8 cellular contexts compared by ENCODE assay signal in genomic region chr16:4801051-4801961, GRCh38. TPM values are rescaled to one million over a fixed set of nuclear protein-coding genes. Genes with fewer than 3 reads are reported as not detected.
A peak's percentile ranks its signal among the peaks of the same experiment; 100 is the strongest.
DNase-seq lines count a peak whose midpoint lies in the region; ATAC-seq, FAIRE-seq and TF ChIP-seq lines count a peak whose summit lies in the region.

No MANE protein-coding gene starts in this region.

- H3K36me3 ChIP-seq in ACC112 (ENCODE audit: insufficient read depth, low read length) (no peaks in the 10 kb centered on the region), muscle layer of colon (ENCODE audit: insufficient read depth, low read length) (peaks cover 25% of the 10 kb centered on the region)

- H3K27ac ChIP-seq in ACC112 (ENCODE audit: low read depth, low read length): no peak overlapping the region
- H3K27ac ChIP-seq in muscle layer of colon (ENCODE audit: low read depth, low read length): peak overlapping the region; percentile 77

- TF ChIP-seq CTCF in choroid plexus epithelial cell (conservative IDR thresholded peaks at IDR 0.05; ENCODE audit: low read depth, low read length): no peak
- TF ChIP-seq CTCF in D721Med (IDR thresholded peaks at IDR 0.05; ENCODE audit: insufficient read depth, missing control alignments): no peak

- FAIRE-seq in D721Med (lab: Jason Lieb, UNC): no peak

- H3K79me2 ChIP-seq in ACC112 (ENCODE audit: control insufficient read depth, insufficient read depth, low read length, unreplicated experiment): no peaks in the 10 kb centered on the region

- no peaks in the 10 kb centered on the region for H3K27me3 ChIP-seq in ACC112 (ENCODE audit: insufficient read depth, low read length)
- H3K27me3 ChIP-seq in muscle layer of colon (ENCODE audit: control insufficient read depth in 1 of 2, insufficient read depth in 2 of 2, low read length in 2 of 2): no peaks in the 10 kb centered on the region

- H3K4me3 ChIP-seq in ACC112 (ENCODE audit: low read depth, low read length) (peak overlapping the region; percentile 82), choroid plexus epithelial cell (ENCODE audit: low read depth, low read length) (peak overlapping the region; percentile 81), muscle layer of colon (ENCODE audit: low read depth in 1 of 2, low read length in 2 of 2) (peak overlapping the region; percentile 68 to 87)

- ATAC-seq in GM19395 (IDR thresholded peaks at IDR 0.05; ENCODE audit: unreplicated experiment) (no peak), GM19467 (IDR thresholded peaks at IDR 0.05; ENCODE audit: unreplicated experiment) (no peak)

- peaks cover 9 to 12% (median 9%) of the 10 kb centered on the region in 3 donors for H3K4me1 Mint-ChIP-seq in IgD-negative memory B cell

- peak overlapping the region; percentile 53 for H3K9ac ChIP-seq in muscle layer of colon (ENCODE audit: low read length)

- H3K4me1 ChIP-seq in ACC112 (ENCODE audit: control insufficient read depth, insufficient read depth, low read length, unreplicated experiment) (peaks cover 3% of the 10 kb centered on the region), muscle layer of colon (ENCODE audit: insufficient read depth, low read length) (peaks cover 29% of the 10 kb centered on the region)

- H3K9me3 ChIP-seq in muscle layer of colon (ENCODE audit: low read length): no peaks in the 10 kb centered on the region

- no peaks in the 10 kb centered on the region for H3K9me3 Mint-ChIP-seq in IgD-negative memory B cell

- DNase-seq in choroid plexus epithelial cell (ENCODE audit: low read depth) (no peak), NCI-H524 (lab: John Stamatoyannopoulos, UW) (no peak), D721Med (ENCODE audit: insufficient read length, low spot score) (no peak)

- no peaks in the 10 kb centered on the region for H3K27me3 Mint-ChIP-seq in IgD-negative memory B cell

- peak overlapping the region; percentile 78 for H2AFZ ChIP-seq in ACC112 (ENCODE audit: low read length, unreplicated experiment)

- peak overlapping the region; percentile 53 to 92 (median 91) for H3K27ac Mint-ChIP-seq in IgD-negative memory B cell

- peaks cover 2% of the 10 kb centered on the region for H3K36me3 Mint-ChIP-seq in IgD-negative memory B cell

- H3K4me3 Mint-ChIP-seq in IgD-negative memory B cell: peak overlapping the region; percentile 86 to 95 (median 92)

RNA-seq across cellular contexts. Expression of gene ROGDI, which starts 1.1 kb away (rescaled TPM):
- 4.0 TPM for polyA plus RNA-seq in IgD-negative memory B cell

RNA-seq across cellular contexts. Expression of gene SMIM22, which starts 6.1 kb away (rescaled TPM):
- not detected for polyA plus RNA-seq in IgD-negative memory B cell

RNA-seq across cellular contexts. Expression of gene SEPTIN12, which starts 13.2 kb away (rescaled TPM):
- not detected for polyA plus RNA-seq in IgD-negative memory B cell

RNA-seq across cellular contexts. Expression of gene ZNF500, which starts 34.3 kb away (rescaled TPM):
- polyA plus RNA-seq in IgD-negative memory B cell: 17.8 TPM

RNA-seq across cellular contexts. Expression of gene GLYR1, which starts 45.8 kb away (rescaled TPM):
- polyA plus RNA-seq in IgD-negative memory B cell: 44.2 TPM
